ENCODE assay signal across 18 cellular contexts in the genomic region with DNA sequence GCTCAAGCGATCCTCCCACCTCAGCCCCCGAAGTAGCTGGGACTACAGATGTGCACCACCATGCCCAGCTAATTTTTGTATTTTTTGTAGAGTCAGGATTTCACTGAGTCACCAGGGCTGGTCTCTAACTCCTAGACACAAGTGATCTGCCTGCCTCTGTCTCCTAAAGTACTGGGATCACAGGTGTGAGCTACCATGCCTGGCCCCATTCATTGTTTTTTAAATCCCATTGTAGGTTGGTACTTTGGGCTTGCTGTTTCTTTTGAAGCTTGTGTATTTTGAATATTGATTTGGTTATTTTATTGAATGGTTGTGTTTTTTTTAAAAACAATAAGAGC. TPM values are rescaled to one million over a fixed set of nuclear protein-coding genes. Genes with fewer than 3 reads are reported as not detected.
A peak's percentile ranks its signal among the peaks of the same experiment; 100 is the strongest.
DNase-seq lines count a peak whose midpoint lies in the region; ATAC-seq, FAIRE-seq and TF ChIP-seq lines count a peak whose summit lies in the region.
"Had no signal": no experiment of that assay in that cellular context is flagged by ENCODE, and none has a peak within 500 bp of the region (broad histone marks: within the 10 kb centered on the region; RNA-seq: fewer than 3 reads in every experiment).

No MANE protein-coding gene starts in this region.

- H3K9ac ChIP-seq in astrocyte (ENCODE audit: low read length), result no peak overlapping the region

- no peaks in the 10 kb centered on the region for H3K4me1 ChIP-seq in astrocyte (ENCODE audit: insufficient read depth, low read length)
- H3K4me1 ChIP-seq in osteoblast (ENCODE audit: insufficient read depth, low read length), result peaks cover 4% of the 10 kb centered on the region

- H3K79me2 ChIP-seq in astrocyte (ENCODE audit: insufficient read depth, low read length) (peaks cover 96% of the 10 kb centered on the region), osteoblast (ENCODE audit: insufficient read depth, low read length) (peaks cover 76% of the 10 kb centered on the region)

- POLR2A ChIA-PET in activated CD8-positive, alpha-beta T cell treated with anti-CD3 and anti-CD28 coated beads for 36 hours (lab: Charles Lee), result interaction anchor here (0.8 to 1.4 kb wide), 2 partner anchors 17 to 25 kb away, joined by 3 read pairs; no protein-coding TSS in a partner anchor
- POLR2A ChIA-PET in activated CD8-positive, alpha-beta T cell treated with anti-CD3 and anti-CD28 coated beads, Interleukin-2, amount 10 ng/mL, durations not matched to agents 7 days and 5 days (lab: Charles Lee), result interaction anchor here (1.4 kb wide), 1 partner anchor 142 kb away, joined by 4 read pairs; no protein-coding TSS in a partner anchor

- no peaks in the 10 kb centered on the region for H3K27me3 Mint-ChIP-seq in activated CD8-positive, alpha-beta T cell treated with anti-CD3 and anti-CD28 coated beads for 36 hours
- no peaks in the 10 kb centered on the region for H3K27me3 Mint-ChIP-seq in activated CD8-positive, alpha-beta T cell treated with anti-CD3 and anti-CD28 coated beads, Interleukin-2, amount 10 ng/mL, durations not matched to agents 7 days and 5 days (ENCODE audit: low read depth)
- no peaks in the 10 kb centered on the region for H3K27me3 Mint-ChIP-seq in astrocyte (ENCODE audit: low read depth, unreplicated experiment)
- H3K27me3 Mint-ChIP-seq: activated CD4-positive, alpha-beta T cell treated with anti-CD3 and anti-CD28 coated beads for 36 hours; naive B cell had no signal

- FAIRE-seq in astrocyte (lab: Jason Lieb, UNC), result no peak
- FAIRE-seq: colon had no signal

- peak overlapping the region; percentile 30 for H3K27ac Mint-ChIP-seq in activated CD8-positive, alpha-beta T cell treated with anti-CD3 and anti-CD28 coated beads for 36 hours
- H3K27ac Mint-ChIP-seq in activated CD8-positive, alpha-beta T cell treated with anti-CD3 and anti-CD28 coated beads, Interleukin-2, amount 10 ng/mL, durations not matched to agents 7 days and 5 days, result no peak overlapping the region
- peak overlapping the region; percentile 41 for H3K27ac Mint-ChIP-seq in astrocyte (ENCODE audit: unreplicated experiment)
- H3K27ac Mint-ChIP-seq: activated T-helper 1 cell treated with anti-CD3 and anti-CD28 coated beads, Interleukin-12 subunit alpha, Interleukin-12 subunit beta, Interleukin-2, Interleukin-4 antibody, amounts not matched to agents 30 ng/mL and 10 ng/mL and 1 ng/mL, durations not matched to agents 14 hours and 24 hours and 36 hours; CD8-positive, alpha-beta T cell had no signal

- H3K9me3 ChIP-seq in astrocyte (ENCODE audit: insufficient read depth, low read depth, low read length) (no peaks in the 10 kb centered on the region), osteoblast (ENCODE audit: low read depth, low read length) (no peaks in the 10 kb centered on the region)
- H3K9me3 ChIP-seq: gastrocnemius medialis, psoas muscle, tibial nerve had no signal

- DNase-seq in activated CD8-positive, alpha-beta T cell treated with anti-CD3 and anti-CD28 coated beads for 36 hours, result no peak
- DNase-seq in activated CD8-positive, alpha-beta T cell treated with anti-CD3 and anti-CD28 coated beads, Interleukin-2, amount 10 ng/mL, durations not matched to agents 7 days and 5 days, result no peak
- no peak for DNase-seq in astrocyte (ENCODE audit: low read depth)
- no peak for DNase-seq in osteoblast (ENCODE audit: insufficient read length, low spot score, missing footprints)
- DNase-seq in posterior cingulate gyrus, result no peak
- DNase-seq in inferior parietal cortex (ENCODE audit: extremely low spot score), result no peak
- DNase-seq in dermis blood vessel endothelial cell, result no peak
- DNase-seq: CD8-positive, alpha-beta T cell; gastrocnemius medialis; NCI-H345; psoas muscle; SHP77 treated with DMSO at 0.1 percent for 48 hours had no signal

- H3K27me3 ChIP-seq in astrocyte (ENCODE audit: insufficient read depth, low read length) (no peaks in the 10 kb centered on the region), osteoblast (ENCODE audit: insufficient read depth, low read length) (no peaks in the 10 kb centered on the region)
- H3K27me3 ChIP-seq: gastrocnemius medialis, tibial nerve had no signal

- intact Hi-C loops in activated CD8-positive, alpha-beta T cell treated with anti-CD3 and anti-CD28 coated beads for 36 hours (cut with micrococcal nuclease), result loop anchor here (10.0 kb wide), 1 partner anchor 180 kb away; a partner anchor contains a TSS
- intact Hi-C loops in posterior cingulate gyrus (cut with DNase I), result no loop called here

- TF ChIP-seq CTCF in activated CD8-positive, alpha-beta T cell treated with anti-CD3 and anti-CD28 coated beads for 36 hours (IDR thresholded peaks at IDR 0.05), result no peak
- TF ChIP-seq CTCF in astrocyte (IDR thresholded peaks at IDR 0.05; ENCODE audit: insufficient read depth, low read depth, low read length) (no peak), osteoblast (IDR thresholded peaks at IDR 0.05; ENCODE audit: extremely low read depth, low read depth, low read length) (no peak)

- H3K36me3 ChIP-seq in astrocyte (ENCODE audit: insufficient read depth, low read length) (peaks cover 3% of the 10 kb centered on the region), osteoblast (ENCODE audit: insufficient read depth, low read length) (no peaks in the 10 kb centered on the region)
- H3K36me3 ChIP-seq: gastrocnemius medialis had no signal

- no peak overlapping the region for H3K4me2 ChIP-seq in astrocyte (ENCODE audit: low read length)
- H3K4me2 ChIP-seq in osteoblast (ENCODE audit: insufficient read depth, low read length), result no peak overlapping the region

- H2AFZ ChIP-seq in astrocyte (ENCODE audit: low read depth, low read length) (no peak overlapping the region), osteoblast (ENCODE audit: low read length) (no peak overlapping the region)

- H3K4me3 ChIP-seq in astrocyte (ENCODE audit: insufficient read depth, low read depth, low read length) (no peak overlapping the region), osteoblast (ENCODE audit: insufficient read depth, low read length) (no peak overlapping the region)
- H3K4me3 ChIP-seq: gastrocnemius medialis, psoas muscle, tibial nerve had no signal

- H4K20me1 ChIP-seq in astrocyte (ENCODE audit: insufficient read depth, low read length) (peaks cover 87% of the 10 kb centered on the region), osteoblast (ENCODE audit: insufficient read depth, low read length) (peaks cover 20% of the 10 kb centered on the region)

- CTCF ChIA-PET in activated CD8-positive, alpha-beta T cell treated with anti-CD3 and anti-CD28 coated beads for 36 hours (lab: Charles Lee), result interaction anchor here (0.8 to 2.0 kb wide), 21 partner anchors 9 to 179 kb away, joined by 3 to 10 read pairs (median 4); a partner anchor contains a TSS
- CTCF ChIA-PET in activated CD8-positive, alpha-beta T cell treated with anti-CD3 and anti-CD28 coated beads, Interleukin-2, amount 10 ng/mL, durations not matched to agents 7 days and 5 days (lab: Charles Lee), result interaction anchor here (0.8 to 2.7 kb wide), 19 partner anchors 8 to 178 kb away, joined by 3 to 13 read pairs (median 4); a partner anchor contains a TSS

- H3K4me3 Mint-ChIP-seq in activated CD8-positive, alpha-beta T cell treated with anti-CD3 and anti-CD28 coated beads for 36 hours, result no peak overlapping the region
- H3K4me3 Mint-ChIP-seq in activated CD8-positive, alpha-beta T cell treated with anti-CD3 and anti-CD28 coated beads, Interleukin-2, amount 10 ng/mL, durations not matched to agents 7 days and 5 days, result no peak overlapping the region
- H3K4me3 Mint-ChIP-seq in astrocyte (ENCODE audit: unreplicated experiment), result no peak overlapping the region
- H3K4me3 Mint-ChIP-seq: activated CD4-positive, alpha-beta T cell treated with anti-CD3 and anti-CD28 coated beads for 36 hours; activated T-helper 1 cell treated with anti-CD3 and anti-CD28 coated beads, Interleukin-12 subunit alpha, Interleukin-12 subunit beta, Interleukin-2, Interleukin-4 antibody, amounts not matched to agents 30 ng/mL and 10 ng/mL and 1 ng/mL, durations not matched to agents 14 hours and 24 hours and 36 hours; CD8-positive, alpha-beta T cell had no signal

- peak; percentile 36 for ATAC-seq in activated CD8-positive, alpha-beta T cell treated with anti-CD3 and anti-CD28 coated beads for 36 hours
- no peak for ATAC-seq in activated CD8-positive, alpha-beta T cell treated with anti-CD3 and anti-CD28 coated beads, Interleukin-2, amount 10 ng/mL, durations not matched to agents 7 days and 5 days
- peak; percentile 13 for ATAC-seq in HG02981 (IDR thresholded peaks at IDR 0.05; ENCODE audit: unreplicated experiment)
- ATAC-seq: gastrocnemius medialis had no signal

- H3K36me3 Mint-ChIP-seq in activated CD8-positive, alpha-beta T cell treated with anti-CD3 and anti-CD28 coated beads for 36 hours (ENCODE audit: low read depth), result peaks cover 16% of the 10 kb centered on the region
- peaks cover 15% of the 10 kb centered on the region for H3K36me3 Mint-ChIP-seq in activated CD8-positive, alpha-beta T cell treated with anti-CD3 and anti-CD28 coated beads, Interleukin-2, amount 10 ng/mL, durations not matched to agents 7 days and 5 days (ENCODE audit: low read depth)
- peaks cover 9% of the 10 kb centered on the region for H3K36me3 Mint-ChIP-seq in astrocyte (ENCODE audit: low read depth, unreplicated experiment)

- H3K4me1 Mint-ChIP-seq in activated CD8-positive, alpha-beta T cell treated with anti-CD3 and anti-CD28 coated beads for 36 hours (ENCODE audit: low read depth), result peaks cover 44% of the 10 kb centered on the region
- peaks cover 16% of the 10 kb centered on the region for H3K4me1 Mint-ChIP-seq in activated CD8-positive, alpha-beta T cell treated with anti-CD3 and anti-CD28 coated beads, Interleukin-2, amount 10 ng/mL, durations not matched to agents 7 days and 5 days (ENCODE audit: low read depth)
- H3K4me1 Mint-ChIP-seq in astrocyte (ENCODE audit: low read depth, unreplicated experiment), result peaks cover 33% of the 10 kb centered on the region

- H3K27ac ChIP-seq in astrocyte (ENCODE audit: low read depth, low read length) (no peak overlapping the region), osteoblast (ENCODE audit: low read depth, low read length) (peak overlapping the region; percentile 8)
- H3K27ac ChIP-seq: gastrocnemius medialis, psoas muscle, tibial nerve had no signal

- H3K9me3 Mint-ChIP-seq in activated CD8-positive, alpha-beta T cell treated with anti-CD3 and anti-CD28 coated beads for 36 hours, result no peaks in the 10 kb centered on the region
- no peaks in the 10 kb centered on the region for H3K9me3 Mint-ChIP-seq in activated CD8-positive, alpha-beta T cell treated with anti-CD3 and anti-CD28 coated beads, Interleukin-2, amount 10 ng/mL, durations not matched to agents 7 days and 5 days (ENCODE audit: insufficient read depth)
- H3K9me3 Mint-ChIP-seq in astrocyte (ENCODE audit: unreplicated experiment), result no peaks in the 10 kb centered on the region
- H3K9me3 Mint-ChIP-seq: activated T-helper 1 cell treated with anti-CD3 and anti-CD28 coated beads, Interleukin-12 subunit alpha, Interleukin-12 subunit beta, Interleukin-2, Interleukin-4 antibody, amounts not matched to agents 30 ng/mL and 10 ng/mL and 1 ng/mL, durations not matched to agents 14 hours and 24 hours and 36 hours; CD8-positive, alpha-beta T cell had no signal

RNA-seq across cellular contexts. Expression of a gene that starts 26.7 kb away (rescaled TPM):
- 10 to 100 TPM; 79.2 to 82.0 TPM for total RNA-seq in activated CD8-positive, alpha-beta T cell treated with anti-CD3 and anti-CD28 coated beads for 36 hours
- total RNA-seq in activated CD8-positive, alpha-beta T cell treated with anti-CD3 and anti-CD28 coated beads, Interleukin-2, amount 10 ng/mL, durations not matched to agents 7 days and 5 days, result 10 to 100 TPM; 45.6 to 51.8 TPM
- total RNA-seq in astrocyte (103 and 109 TPM in 2 replicates), osteoblast (65.5 and 66.6 TPM in 2 replicates), dermis blood vessel endothelial cell (68.8 and 81.3 TPM in 2 replicates)
